In the genomic region with DNA sequence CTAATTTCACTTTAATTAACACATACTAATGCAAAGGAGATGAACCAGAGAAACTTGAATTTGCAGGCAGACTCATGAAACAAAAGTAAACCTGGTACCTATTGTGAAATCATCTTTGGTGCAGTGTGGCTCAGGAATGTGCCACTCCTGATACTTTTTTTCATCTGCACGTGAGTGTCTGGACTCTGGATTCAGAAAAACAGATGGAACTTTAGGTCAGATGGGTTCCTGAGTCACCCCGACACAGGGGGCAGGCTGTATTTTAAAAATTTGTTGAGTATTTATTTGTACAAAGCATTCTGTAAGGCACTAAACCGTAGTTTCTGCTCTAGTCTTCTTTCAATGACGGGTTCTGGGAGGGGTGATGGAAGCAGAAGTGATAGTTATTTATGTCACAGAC, we compare ENCODE assay signal across 12 cellular contexts. TPM values are rescaled to one million over a fixed set of nuclear protein-coding genes. Genes with fewer than 3 reads are reported as not detected.
A peak's percentile ranks its signal among the peaks of the same experiment; 100 is the strongest.
DNase-seq lines count a peak whose midpoint lies in the region; ATAC-seq and TF ChIP-seq lines count a peak whose summit lies in the region.
"Had no signal": no experiment of that assay in that cellular context is flagged by ENCODE, and none has a peak within 500 bp of the region (broad histone marks: within the 10 kb centered on the region; RNA-seq: fewer than 3 reads in every experiment).

No MANE protein-coding gene starts in this region.

- H3K9me3 ChIP-seq in thyroid gland, result no peaks in the 10 kb centered on the region

- peak overlapping the region in 2 of 3 donors; percentile 68 to 78 for H3K27ac ChIP-seq in thyroid gland

- H3K27me3 ChIP-seq in thyroid gland, result no peaks in the 10 kb centered on the region

- H3K27ac Mint-ChIP-seq in activated T-cell treated with anti-CD3 and anti-CD28 coated beads, Interleukin-2, amount 50 U/mL, for 72 hours, result no peak overlapping the region
- H3K27ac Mint-ChIP-seq: B cell, IgD-negative memory B cell, memory B cell had no signal

- H3K9me3 Mint-ChIP-seq in activated T-cell treated with anti-CD3 and anti-CD28 coated beads, Interleukin-2, amount 50 U/mL, for 72 hours, result no peaks in the 10 kb centered on the region
- H3K9me3 Mint-ChIP-seq: IgD-negative memory B cell, memory B cell had no signal

- H3K4me1 ChIP-seq in thyroid gland, result peaks cover 27 to 28% of the 10 kb centered on the region in 2 donors

- 30 to 47% methylated on average over 4 of the region's 4 CpGs for WGBS in thyroid gland, 2 donors

- no peaks in the 10 kb centered on the region for H3K36me3 Mint-ChIP-seq in activated T-cell treated with anti-CD3 and anti-CD28 coated beads, Interleukin-2, amount 50 U/mL, for 72 hours (ENCODE audit: insufficient read depth in 2 of 2)
- H3K36me3 Mint-ChIP-seq: IgD-negative memory B cell, memory B cell had no signal

- no peak for ATAC-seq in activated T-cell treated with anti-CD3 and anti-CD28 coated beads, Interleukin-2, amount 50 U/mL, for 72 hours (replicated peaks in 1 of 2)
- ATAC-seq in left lobe of liver, result peak; percentile 48
- no peak for ATAC-seq in GM21381 (IDR thresholded peaks at IDR 0.05; ENCODE audit: unreplicated experiment)
- ATAC-seq in HG03039 (IDR thresholded peaks at IDR 0.05; ENCODE audit: unreplicated experiment), result no peak

- peak overlapping the region; percentile 64 to 86 for H3K4me3 Mint-ChIP-seq in activated T-cell treated with anti-CD3 and anti-CD28 coated beads, Interleukin-2, amount 50 U/mL, for 72 hours
- H3K4me3 Mint-ChIP-seq: B cell, IgD-negative memory B cell, memory B cell had no signal

- no peak overlapping the region for H3K4me3 ChIP-seq in thyroid gland (replicated peaks in 1 of 3)

- no peak for TF ChIP-seq CTCF in thyroid gland (IDR thresholded peaks at IDR 0.05)

- intact Hi-C loops in thyroid gland (cut with DNase I), result no loop called here

- H3K27me3 Mint-ChIP-seq in activated T-cell treated with anti-CD3 and anti-CD28 coated beads, Interleukin-2, amount 50 U/mL, for 72 hours (ENCODE audit: low read depth), result peaks cover 26% of the 10 kb centered on the region

- peaks cover 40% of the 10 kb centered on the region for H3K4me1 Mint-ChIP-seq in activated T-cell treated with anti-CD3 and anti-CD28 coated beads, Interleukin-2, amount 50 U/mL, for 72 hours (ENCODE audit: low read depth)
- H3K4me1 Mint-ChIP-seq: B cell had no signal

- no peak for TF ChIP-seq POLR2A in thyroid gland (IDR thresholded peaks at IDR 0.05)

- no peaks in the 10 kb centered on the region for H3K36me3 ChIP-seq in thyroid gland

- no peak for DNase-seq in activated T-cell treated with anti-CD3 and anti-CD28 coated beads, Interleukin-2, amount 50 U/mL, for 72 hours
- DNase-seq in activated T-cell treated with anti-CD3 and anti-CD28 coated beads for 4 hours (no peak), astrocyte of the hippocampus (ENCODE audit: low read depth, low spot score) (peak; percentile 21), left lobe of liver (ENCODE audit: low spot score) (peak; percentile 70), thyroid gland (peak; percentile 10 to 25), iPS-NIHi7 (ENCODE audit: extremely low spot score) (no peak)
- DNase-seq: GOT3 had no signal

RNA-seq across cellular contexts. Expression of a gene that starts 52.2 kb away (rescaled TPM):
- 10 to 100 TPM; 39.6 to 49.9 TPM for total RNA-seq in activated T-cell treated with anti-CD3 and anti-CD28 coated beads, Interleukin-2, amount 50 U/mL, for 72 hours
- 37.3 TPM for total RNA-seq in left lobe of liver
- total RNA-seq in thyroid gland, result 10 to 100 TPM; 32.0 to 40.6 (median 33.7) TPM

Comparison
In these comparisons a context has a peak if more than half of its experiments do, and no peak if none do; other contexts are left out.
1. DNase-seq: peak in astrocyte of the hippocampus (single experiment), left lobe of liver (single experiment) and thyroid gland (2 of 2); none in activated T-cell treated with anti-CD3 and anti-CD28 coated beads, Interleukin-2, amount 50 U/mL, for 72 hours (0 of 2), activated T-cell treated with anti-CD3 and anti-CD28 coated beads for 4 hours (single experiment) and iPS-NIHi7 (single experiment).